Comparison of ENCODE assay signal across 20 cellular contexts in genomic region chr6:287500-287883, GRCh38. TPM values are rescaled to one million over a fixed set of nuclear protein-coding genes. Genes with fewer than 3 reads are reported as not detected.
A peak's percentile ranks its signal among the peaks of the same experiment; 100 is the strongest.
DNase-seq lines count a peak whose midpoint lies in the region; ATAC-seq, FAIRE-seq and TF ChIP-seq lines count a peak whose summit lies in the region.
"Had no signal": no experiment of that assay in that cellular context is flagged by ENCODE, and none has a peak within 500 bp of the region (broad histone marks: within the 10 kb centered on the region; RNA-seq: fewer than 3 reads in every experiment).

No MANE protein-coding gene starts in this region.

- no peak for TF ChIP-seq POLR2A in GM12878 (IDR thresholded peaks at IDR 0.05; ENCODE audit: low read depth, low read length)

- peak overlapping the region in 1 of 2 donors; percentile 79 for H3K4me3 Mint-ChIP-seq in stimulated activated naive B cell treated with anti-CD40 and anti-IgM and Interleukin-4, amounts not matched to agents 10 μg/mL and 1 μg/mL and 100 μg/mL, for 72 hours
- H3K4me3 Mint-ChIP-seq in naive thymus-derived CD8-positive, alpha-beta T cell = peak overlapping the region in 1 of 10 donors; percentile 15
- H3K4me3 Mint-ChIP-seq: GM23338 had no signal

- peaks cover 48 to 71% of the 10 kb centered on the region in 2 donors for H3K4me1 Mint-ChIP-seq in stimulated activated naive B cell treated with anti-CD40 and anti-IgM and Interleukin-4, amounts not matched to agents 10 μg/mL and 1 μg/mL and 100 μg/mL, for 72 hours
- H3K4me1 Mint-ChIP-seq in naive thymus-derived CD8-positive, alpha-beta T cell = peaks cover 28 to 66% (median 54%) of the 10 kb centered on the region in 4 donors

- H3K36me3 Mint-ChIP-seq in stimulated activated naive B cell treated with anti-CD40 and anti-IgM and Interleukin-4, amounts not matched to agents 10 μg/mL and 1 μg/mL and 100 μg/mL, for 72 hours = peaks cover 7 to 11% of the 10 kb centered on the region in 2 donors
- H3K36me3 Mint-ChIP-seq in naive thymus-derived CD8-positive, alpha-beta T cell = no peaks in the 10 kb centered on the region

- peak overlapping the region; percentile 57 for H3K4me2 ChIP-seq in GM12878 (ENCODE audit: control insufficient read depth, insufficient read depth)
- H3K4me2 ChIP-seq: A549, GM23338, SK-N-SH had no signal

- RAD21 ChIA-PET in GM12878 (lab: Charles Lee; ENCODE audit: unreplicated experiment) = interaction anchor here (1.0 to 5.5 kb wide), 16 partner anchors 18 to 98 kb away, joined by 4 to 73 read pairs (median 12); no protein-coding TSS in a partner anchor

- H3K4me1 ChIP-seq in right atrium auricular region (peaks cover 0 to 6% of the 10 kb centered on the region in 2 donors), left ventricle myocardium inferior (peaks cover 13% of the 10 kb centered on the region), GM12878 (ENCODE audit: control insufficient read depth, insufficient read depth, low read length) (peaks cover 54% of the 10 kb centered on the region), A673 (ENCODE audit: insufficient read depth, low read length, poor library complexity, severe bottlenecking) (no peaks in the 10 kb centered on the region)

- TF ChIP-seq CTCF in right atrium auricular region (IDR thresholded peaks at IDR 0.05) = no peak
- TF ChIP-seq CTCF in left ventricle myocardium inferior (IDR thresholded peaks at IDR 0.05; ENCODE audit: borderline replicate concordance) = no peak
- TF ChIP-seq CTCF in GM13977 (IDR thresholded peaks at IDR 0.05; ENCODE audit: extremely low read depth, insufficient read depth, missing control alignments) = no peak
- no peak for TF ChIP-seq CTCF in GM12878 (IDR thresholded peaks at IDR 0.05 in 2 of 3, conservative IDR thresholded peaks at IDR 0.05 in 1 of 3; ENCODE audit: control insufficient read depth in 2 of 3, extremely low read depth in 1 of 3, insufficient read depth in 1 of 3, low read depth in 3 of 3, low read length in 3 of 3)
- TF ChIP-seq CTCF in A673 (conservative IDR thresholded peaks at IDR 0.05; ENCODE audit: low read depth, low read length) = no peak

- H3K9me3 ChIP-seq in right atrium auricular region = no peaks in the 10 kb centered on the region
- H3K9me3 ChIP-seq in left ventricle myocardium inferior (replicated peaks) = no peaks in the 10 kb centered on the region
- H3K9me3 ChIP-seq in GM12878 (replicated peaks; ENCODE audit: control insufficient read depth, insufficient read depth, low read length) = no peaks in the 10 kb centered on the region
- H3K9me3 ChIP-seq in A673 (ENCODE audit: low read depth, low read length, poor library complexity, severe bottlenecking) = no peaks in the 10 kb centered on the region
- H3K9me3 ChIP-seq: A549, SK-N-SH had no signal

- SMC1A ChIA-PET in GM12878 (lab: Charles Lee; ENCODE audit: uncharacterized antibody, unreplicated experiment) = interaction anchor here (1.1 to 9.2 kb wide), 18 partner anchors 10 to 78 kb away, joined by 3 to 162 read pairs (median 15); no protein-coding TSS in a partner anchor

- in situ Hi-C loops in GM13977 (cut with MboI; ENCODE audit: low pct_unique_long_range_greater_than_20kb, low sequenced_read_pairs, unreplicated experiment) (no loop called here), GM12878 (cut with MboI) (no loop called here)

- H3K9me3 Mint-ChIP-seq in stimulated activated naive B cell treated with anti-CD40 and anti-IgM and Interleukin-4, amounts not matched to agents 10 μg/mL and 1 μg/mL and 100 μg/mL, for 72 hours = no peaks in the 10 kb centered on the region
- H3K9me3 Mint-ChIP-seq in naive thymus-derived CD8-positive, alpha-beta T cell = no peaks in the 10 kb centered on the region

- DNase-seq in right atrium auricular region (ENCODE audit: low spot score) = peak; percentile 38
- DNase-seq in left ventricle myocardium inferior = no peak
- peak; percentile 36 for DNase-seq in GM13977 (ENCODE audit: low spot score)
- no peak for DNase-seq in GM12878 (ENCODE audit: low read depth, low spot score)
- no peak for DNase-seq in stimulated activated naive B cell treated with anti-CD40 and anti-IgM and Interleukin-4, amounts not matched to agents 10 μg/mL and 1 μg/mL and 100 μg/mL, for 72 hours
- DNase-seq in stimulated activated CD4-positive, alpha-beta T cell treated with anti-CD3 and anti-CD28 coated beads, Interleukin-4, amount 100 ng/mL, for 4 hours = no peak
- DNase-seq in A673 (ENCODE audit: low spot score) = no peak
- DNase-seq in naive thymus-derived CD8-positive, alpha-beta T cell = no peak
- DNase-seq: CD8-positive, alpha-beta memory T cell; DMS 273 treated with DMSO at 0.1 percent for 48 hours; KBM-7; NCI-H1092; NCI-H1694; NCI-H446; NCI-H748 treated with DMSO at 0.1 percent for 48 hours; SK-N-SH had no signal

- no peak overlapping the region for H3K27ac ChIP-seq in right atrium auricular region
- H3K27ac ChIP-seq in left ventricle myocardium inferior (replicated peaks) = no peak overlapping the region
- H3K27ac ChIP-seq in GM12878 (ENCODE audit: control insufficient read depth, insufficient read depth) = peak overlapping the region; percentile 53
- H3K27ac ChIP-seq in A673 (ENCODE audit: low read depth, low read length, poor library complexity, severe bottlenecking) = no peak overlapping the region
- H3K27ac ChIP-seq: A549, HL-60 had no signal

- TF ChIP-seq RAD21 in GM12878 (IDR thresholded peaks at IDR 0.05; ENCODE audit: insufficient read depth, low read depth, low read length) = 0 out of 2 replicates have a peak, but pooled peaks have one; percentile 11

- no peak for FAIRE-seq in GM12878 (lab: Jason Lieb, UNC)
- FAIRE-seq: A549 had no signal

- H3K36me3 ChIP-seq in right atrium auricular region (no peaks in the 10 kb centered on the region), left ventricle myocardium inferior (no peaks in the 10 kb centered on the region), GM12878 (ENCODE audit: control insufficient read depth in 2 of 2, insufficient read depth in 2 of 2, low read length in 1 of 2) (no peaks in the 10 kb centered on the region), A673 (ENCODE audit: insufficient read depth, low read length, poor library complexity, severe bottlenecking) (no peaks in the 10 kb centered on the region)

- no peaks in the 10 kb centered on the region for H3K27me3 Mint-ChIP-seq in stimulated activated naive B cell treated with anti-CD40 and anti-IgM and Interleukin-4, amounts not matched to agents 10 μg/mL and 1 μg/mL and 100 μg/mL, for 72 hours
- no peaks in the 10 kb centered on the region for H3K27me3 Mint-ChIP-seq in naive thymus-derived CD8-positive, alpha-beta T cell

- peak overlapping the region; percentile 93 for H3K27ac Mint-ChIP-seq in stimulated activated naive B cell treated with anti-CD40 and anti-IgM and Interleukin-4, amounts not matched to agents 10 μg/mL and 1 μg/mL and 100 μg/mL, for 72 hours
- H3K27ac Mint-ChIP-seq in naive thymus-derived CD8-positive, alpha-beta T cell = peak overlapping the region in 5 of 10 donors; percentile 1 to 63 (median 25)
- H3K27ac Mint-ChIP-seq: GM23338 had no signal

- H3K27me3 ChIP-seq in right atrium auricular region (no peaks in the 10 kb centered on the region), left ventricle myocardium inferior (ENCODE audit: low read depth) (peaks cover 14% of the 10 kb centered on the region), GM12878 (replicated peaks in 1 of 2; ENCODE audit: control insufficient read depth in 2 of 2, insufficient read depth in 2 of 2, low read length in 1 of 2) (no peaks in the 10 kb centered on the region), A673 (replicated peaks; ENCODE audit: insufficient read depth, low read depth, low read length, poor library complexity) (no peaks in the 10 kb centered on the region)

- peak overlapping the region; percentile 47 for H2AFZ ChIP-seq in GM12878 (ENCODE audit: control insufficient read depth, low read depth, low read length)
- H2AFZ ChIP-seq: GM23338 had no signal

- H3K79me2 ChIP-seq in GM12878 (ENCODE audit: control insufficient read depth, insufficient read depth, low read length) = peaks cover 25% of the 10 kb centered on the region

- H3K4me3 ChIP-seq in right atrium auricular region (no peak overlapping the region), left ventricle myocardium inferior (no peak overlapping the region), GM12878 (no peak overlapping the region; the same call in 1 of the 2 replicates), A673 (ENCODE audit: low read depth, low read length, poor library complexity, severe bottlenecking) (no peak overlapping the region)
- H3K4me3 ChIP-seq: A549, GM23338 had no signal

- CTCF ChIA-PET in GM12878 (lab: Yijun Ruan, JAX) (interaction anchor here (0.6 to 3.1 kb wide), 9 partner anchors 10 to 103 kb away, joined by 3 to 20 read pairs (median 9); no protein-coding TSS in a partner anchor), A673 (lab: Charles Lee) (no interaction called here)

- ATAC-seq in GM12878 = no peak
- no peak for ATAC-seq in stimulated activated naive B cell treated with anti-CD40 and anti-IgM and Interleukin-4, amounts not matched to agents 10 μg/mL and 1 μg/mL and 100 μg/mL, for 72 hours (replicated peaks)
- ATAC-seq in naive thymus-derived CD8-positive, alpha-beta T cell = no peak
- ATAC-seq: A549, GM23338, Right ventricle myocardium inferior had no signal

- H4K20me1 ChIP-seq in GM12878 (ENCODE audit: control insufficient read depth, insufficient read depth) = no peaks in the 10 kb centered on the region

- no peak for TF ChIP-seq EP300 in GM12878 (IDR thresholded peaks at IDR 0.05; ENCODE audit: borderline replicate concordance in 1 of 2, control insufficient read depth in 1 of 2, low read depth in 2 of 2, low read length in 2 of 2)

- BruUV-seq in GM12878 (replicated peaks; lab: Mats Ljungman, UMichigan) (no TSS peak), A673 (replicated peaks; lab: Mats Ljungman, UMichigan) (no TSS peak)

- POLR2A ChIA-PET in GM12878 (lab: Charles Lee) = interaction anchor here (0.8 to 3.8 kb wide), 10 partner anchors 10 to 104 kb away, joined by 3 to 39 read pairs (median 6); partner anchors contain the start of gene IRF4
- POLR2A ChIA-PET in A673 (lab: Charles Lee; ENCODE audit: low non-redundant PET) = no interaction called here
- POLR2A ChIA-PET in naive thymus-derived CD8-positive, alpha-beta T cell (lab: Charles Lee) = no interaction called here

- intact Hi-C loops in left ventricle myocardium inferior (cut with micrococcal nuclease) = no loop called here
- intact Hi-C loops in GM12878 (cut with micrococcal nuclease; ENCODE audit: unreplicated experiment) = no loop called here
- intact Hi-C loops in A673 (cut with micrococcal nuclease; ENCODE audit: unreplicated experiment) = no loop called here

- 31% methylated on average over 3 of the region's 3 CpGs for WGBS in GM12878 (ENCODE audit: insufficient coverage, insufficient replicate concordance, low lambda C conversion rate, missing lambda C conversion rate)

- H3K9ac ChIP-seq in GM12878 (ENCODE audit: control insufficient read depth, insufficient read depth, low read length) = peak overlapping the region; percentile 20; the same call in 1 of the 2 replicates
- H3K9ac ChIP-seq: SK-N-SH had no signal

RNA-seq across cellular contexts. Expression of gene DUSP22, which starts 4.8 kb away (rescaled TPM):
- total RNA-seq in right atrium auricular region = 10 to 100 TPM; 45.1 to 54.1 TPM
- 48.0 TPM for total RNA-seq in left ventricle myocardium inferior
- 632 and 708 TPM in 2 replicates for total RNA-seq in GM12878 (2013; cell fraction: nucleolus; rRNA removed)
- total RNA-seq in GM12878 (2014; rRNA removed) = 113 and 123 TPM in 2 replicates
- total RNA-seq in GM12878 (2014; rRNA removed; fragmentation: Illumina TruSeq; extraction: Trizol) = 80.6 and 83.3 TPM in 2 replicates
- 125 and 130 TPM in 2 replicates for total RNA-seq in GM12878 (2021)
- polyA plus RNA-seq in GM12878 (2011; ENCODE audit: low read depth) = 128 TPM
- polyA plus RNA-seq in GM12878 (2011; rRNA removed) = 78.9 and 80.1 TPM in 2 replicates
- polyA plus RNA-seq in GM12878 (2011; cell fraction: cytosol; rRNA removed) = 109 and 115 TPM in 2 replicates
- 359 and 389 TPM in 2 replicates for polyA plus RNA-seq in GM12878 (2011; cell fraction: nucleus; rRNA removed)
- 121 and 164 TPM in 2 replicates for polyA plus RNA-seq in GM12878 (2012)
- 87.9 and 101 TPM in 2 replicates for polyA plus RNA-seq in GM12878 (2014; fragmentation: Illumina TruSeq; extraction: Trizol)
- 10 to 100 TPM; 93.4 to 99.7 TPM for polyA plus RNA-seq in GM12878 (2014; fragmentation: Nextera tagmentation; extraction: Ambion mirVana)
- polyA plus RNA-seq in GM12878 (2014; rRNA removed) = 138 and 147 TPM in 2 replicates
- polyA plus RNA-seq in GM12878 (2016; fragmentation: Nextera tagmentation; extraction: Ambion mirVana) = 100 to 1,000 TPM; 150 to 156 TPM
- polyA minus RNA-seq in GM12878 (2011; rRNA and poly(A)+ RNA removed) = 84.5 and 84.7 TPM in 2 replicates
- 15.5 and 16.8 TPM in 2 replicates for polyA minus RNA-seq in GM12878 (2011; cell fraction: cytosol; rRNA and poly(A)+ RNA removed)
- 118 and 156 TPM in 2 replicates for polyA minus RNA-seq in GM12878 (2011; cell fraction: nucleus; rRNA and poly(A)+ RNA removed)
- total RNA-seq in A673 (2021) = 16.0 and 18.5 TPM in 2 replicates
- total RNA-seq in naive thymus-derived CD8-positive, alpha-beta T cell = 10 to 100 TPM; 40.5 to 46.0 TPM
- 10 to 100 TPM; 40.1 to 45.8 (median 43.0) TPM for polyA plus RNA-seq in naive thymus-derived CD8-positive, alpha-beta T cell

Comparison
In these comparisons a context has a peak if more than half of its experiments do, and no peak if none do; other contexts are left out.
1. DNase-seq: peak in right atrium auricular region (single experiment) and GM13977 (single experiment); none in left ventricle myocardium inferior (single experiment), GM12878 (single experiment), stimulated activated naive B cell treated with anti-CD40 and anti-IgM and Interleukin-4, amounts not matched to agents 10 μg/mL and 1 μg/mL and 100 μg/mL, for 72 hours (single experiment), stimulated activated CD4-positive, alpha-beta T cell treated with anti-CD3 and anti-CD28 coated beads, Interleukin-4, amount 100 ng/mL, for 4 hours (0 of 2), A673 (single experiment) and naive thymus-derived CD8-positive, alpha-beta T cell (0 of 10).